9 cellular contexts compared by ENCODE assay signal in the genomic region with DNA sequence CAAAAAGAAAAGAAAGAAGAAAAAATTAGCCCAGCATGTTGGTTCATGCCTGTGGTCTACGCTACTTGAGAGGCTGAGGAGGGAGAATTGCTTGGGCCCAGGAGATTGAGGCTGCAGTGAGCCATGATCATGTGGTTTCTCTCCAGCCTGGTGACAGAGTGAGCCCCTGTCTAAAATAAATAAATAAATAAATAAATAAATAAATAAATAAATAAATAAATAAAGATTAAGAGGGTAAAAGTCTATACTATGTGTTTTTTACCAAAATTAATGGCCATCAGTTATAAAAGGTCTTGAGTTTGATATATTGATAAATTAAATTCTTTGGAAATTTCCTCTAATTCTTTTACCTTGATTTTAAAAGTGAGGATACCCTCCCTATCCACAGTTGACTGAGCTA.
"Had no signal": no experiment of that assay in that cellular context is flagged by ENCODE, and none has a peak within 500 bp of the region (broad histone marks: within the 10 kb centered on the region; RNA-seq: fewer than 3 reads in every experiment).

No MANE protein-coding gene starts in this region.

- H3K36me3 ChIP-seq: HAP-1 had no signal

- H3K4me2 ChIP-seq: KMS-11 had no signal

- FAIRE-seq: HTR-8/SVneo had no signal

- H3K9me3 ChIP-seq: HAP-1 had no signal

- ATAC-seq: HCT116 had no signal

- H3K9ac ChIP-seq: GM23248, KMS-11 had no signal

- DNase-seq: GM23248, GOT3, H7, IMR-90, KBM-7 had no signal

- H2AFZ ChIP-seq: GM23248 had no signal

- H3K27ac ChIP-seq: GM23248, KMS-11 had no signal

- H3K4me3 ChIP-seq: GM23248, HAP-1 had no signal

- H3K4me1 ChIP-seq: HAP-1 had no signal
